ENCODE assay signal across 27 cellular contexts in genomic region chr16:16868727-16869126, GRCh38.
"Had no signal": no experiment of that assay in that cellular context is flagged by ENCODE, and none has a peak within 500 bp of the region (broad histone marks: within the 10 kb centered on the region; RNA-seq: fewer than 3 reads in every experiment).

No MANE protein-coding gene starts in this region.

- ATAC-seq: body of pancreas; gastroesophageal sphincter; pancreas; sciatic nerve; stimulated activated effector memory CD8-positive, alpha-beta T cell treated with anti-CD3 and anti-CD28 coated beads, Interleukin-12 subunit alpha, Interleukin-12 subunit beta, amount 100 ng/mL, for 72 hours had no signal

- FAIRE-seq: islet of Langerhans, pancreas, urothelium cell line had no signal

- DNase-seq: activated CD4-positive, alpha-beta T cell treated with anti-CD3 and anti-CD28 coated beads for 4 hours; activated CD4-positive, alpha-beta T cell treated with anti-CD3 and anti-CD28 coated beads, Interleukin-2, amount 50 U/mL, for 4 hours; activated effector memory CD4-positive, alpha-beta T cell treated with Interleukin-2 at 50 U/mL for 16 hours; activated naive CD4-positive, alpha-beta T cell treated with anti-CD3 and anti-CD28 coated beads for 36 hours; activated naive CD8-positive, alpha-beta T cell treated with anti-CD3 and anti-CD28 coated beads for 36 hours; adrenal gland; aorta; body of pancreas; dorsolateral prefrontal cortex; effector memory CD4-positive, alpha-beta T cell; left ventricle myocardium inferior; naive B cell; pancreas; retina; stimulated activated CD4-positive, alpha-beta T cell treated with anti-CD3 and anti-CD28 coated beads, Interleukin-12 subunit alpha, Interleukin-12 subunit beta, amount 100 ng/mL, for 4 hours; stimulated activated CD4-positive, alpha-beta T cell treated with anti-CD3 and anti-CD28 coated beads, Interleukin-4, amount 100 ng/mL, for 1 hour; trophoblast cell had no signal

- H3K4me1 ChIP-seq: adrenal gland, body of pancreas, gastroesophageal sphincter, pancreas, prostate gland had no signal

- H3K4me3 ChIP-seq: adrenal gland, body of pancreas, coronary artery, dorsolateral prefrontal cortex, gastroesophageal sphincter, hepatocyte, left ventricle myocardium inferior, pancreas, prostate gland, skin epidermis, thoracic aorta had no signal

- H3K27me3 ChIP-seq: adrenal gland, body of pancreas, pancreas had no signal

- H3K27ac ChIP-seq: adrenal gland, body of pancreas, coronary artery, dorsolateral prefrontal cortex, gastroesophageal sphincter, hepatocyte, left ventricle myocardium inferior, pancreas, prostate gland, skin epidermis, thoracic aorta had no signal

- H3K9me3 ChIP-seq: adrenal gland, body of pancreas, gastroesophageal sphincter, left ventricle myocardium inferior, pancreas, prostate gland, thoracic aorta had no signal

- H3K36me3 ChIP-seq: adrenal gland, gastroesophageal sphincter, left ventricle myocardium inferior, pancreas, prostate gland, thoracic aorta had no signal
